8 cellular contexts compared by ENCODE assay signal in the genomic region with DNA sequence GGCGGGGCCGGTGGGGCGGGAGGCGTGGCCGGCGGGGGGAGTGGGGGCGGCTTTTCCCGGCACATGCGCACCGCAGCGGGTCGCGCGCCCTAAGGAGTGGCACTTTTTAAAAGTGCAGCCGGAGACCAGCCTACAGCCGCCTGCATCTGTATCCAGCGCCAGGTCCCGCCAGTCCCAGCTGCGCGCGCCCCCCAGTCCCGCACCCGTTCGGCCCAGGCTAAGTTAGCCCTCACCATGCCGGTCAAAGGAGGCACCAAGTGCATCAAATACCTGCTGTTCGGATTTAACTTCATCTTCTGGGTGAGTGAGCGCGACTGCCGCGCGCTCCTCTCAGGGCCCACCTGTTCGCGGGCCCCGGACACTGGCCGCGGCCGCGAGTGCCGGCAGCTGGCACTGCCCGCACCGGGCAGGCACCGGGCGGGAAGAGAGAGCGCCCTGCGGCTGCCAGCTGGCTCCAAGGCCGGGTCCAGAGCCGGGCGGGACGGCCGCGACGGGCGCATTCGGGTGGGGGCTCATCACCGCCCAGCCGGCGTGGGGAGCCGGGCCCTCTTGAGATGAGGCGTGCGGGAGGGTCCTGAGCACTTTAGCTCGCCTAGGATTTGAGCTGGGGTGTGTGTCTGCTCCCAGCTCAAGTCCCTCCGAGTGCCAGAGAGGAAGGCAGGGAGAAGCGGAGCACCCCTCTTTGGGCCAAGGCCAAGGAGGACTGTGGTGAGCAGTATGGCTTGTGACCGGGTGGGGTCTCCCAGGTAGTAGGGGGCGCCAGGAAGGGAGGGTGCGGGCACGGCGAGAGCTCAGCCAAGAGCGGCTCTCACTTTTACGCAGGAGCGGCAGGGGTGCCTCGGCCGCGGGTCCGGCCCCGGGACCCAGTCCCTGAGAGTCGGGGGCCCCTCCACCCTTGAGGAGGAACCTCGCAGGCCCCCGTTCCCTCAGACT. TPM values are rescaled to one million over a fixed set of nuclear protein-coding genes. Genes with fewer than 3 reads are reported as not detected.
DNase-seq lines count a peak whose midpoint lies in the region; ATAC-seq and TF ChIP-seq lines count a peak whose summit lies in the region.

A gene with protein sequence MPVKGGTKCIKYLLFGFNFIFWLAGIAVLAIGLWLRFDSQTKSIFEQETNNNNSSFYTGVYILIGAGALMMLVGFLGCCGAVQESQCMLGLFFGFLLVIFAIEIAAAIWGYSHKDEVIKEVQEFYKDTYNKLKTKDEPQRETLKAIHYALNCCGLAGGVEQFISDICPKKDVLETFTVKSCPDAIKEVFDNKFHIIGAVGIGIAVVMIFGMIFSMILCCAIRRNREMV (plus strand): TSS at position 135 of the 933 bp plus-strand sequence. CDS start 100 bp downstream, at position 235.

- H3K4me3 ChIP-seq in LNCaP clone FGC (ENCODE audit: low read depth, low read length), result peak within 1 kb of the TSS; percentile 92
- peak within 1 kb of the TSS; percentile 82 to 94 for H3K4me3 ChIP-seq in muscle layer of duodenum (ENCODE audit: low read depth in 1 of 2, low read length in 2 of 2)

- peaks cover 17 to 50% of the 10 kb centered on the region in 2 donors for H3K4me1 ChIP-seq in muscle layer of duodenum (ENCODE audit: control insufficient read depth in 1 of 2, insufficient read depth in 2 of 2, low read length in 2 of 2)

- ATAC-seq in esophagus mucosa, result peak; percentile 70
- no peak for ATAC-seq in HG03469 (IDR thresholded peaks at IDR 0.05; ENCODE audit: unreplicated experiment)

- H3K27me3 ChIP-seq in muscle layer of duodenum (ENCODE audit: low read depth, low read length), result no peaks in the 10 kb centered on the region

- no peaks in the 10 kb centered on the region for H3K9me3 ChIP-seq in muscle layer of duodenum (ENCODE audit: control insufficient read depth in 1 of 2, low read length in 2 of 2)

- H3K27ac ChIP-seq in muscle layer of duodenum (ENCODE audit: low read length) (peak within 1 kb of the TSS; percentile 90), substantia nigra (ENCODE audit: low read depth, low read length, poor library complexity, severe bottlenecking) (peak within 1 kb of the TSS; percentile 97)

- no peaks in the 10 kb centered on the region for H3K36me3 ChIP-seq in muscle layer of duodenum (ENCODE audit: control insufficient read depth in 1 of 2, insufficient read depth in 2 of 2, low read length in 2 of 2)

- DNase-seq in COLO829 (ENCODE audit: low spot score), result peak; percentile 42
- peak; percentile 19 for DNase-seq in LNCaP clone FGC (ENCODE audit: low read depth)
- peak; percentile 59 for DNase-seq in activated CD8-positive, alpha-beta memory T cell treated with anti-CD3 and anti-CD28 coated beads, Interleukin-2, amount 50 U/mL, for 4 hours
- DNase-seq in substantia nigra (lab: John Stamatoyannopoulos, UW), result peak in 39 of 49 donors; percentile 19 to 79 (median 53)
- DNase-seq in NCI-H510A (lab: John Stamatoyannopoulos, UW), result no peak

- TF ChIP-seq CTCF in LNCaP clone FGC (IDR thresholded peaks at IDR 0.05; ENCODE audit: control insufficient read depth, extremely low read depth, insufficient read depth), result no peak

RNA-seq across cellular contexts. Expression of the gene that starts here (rescaled TPM):
- 597 TPM for total RNA-seq in esophagus mucosa
